ENCODE assay signal across 9 cellular contexts in the genomic region with DNA sequence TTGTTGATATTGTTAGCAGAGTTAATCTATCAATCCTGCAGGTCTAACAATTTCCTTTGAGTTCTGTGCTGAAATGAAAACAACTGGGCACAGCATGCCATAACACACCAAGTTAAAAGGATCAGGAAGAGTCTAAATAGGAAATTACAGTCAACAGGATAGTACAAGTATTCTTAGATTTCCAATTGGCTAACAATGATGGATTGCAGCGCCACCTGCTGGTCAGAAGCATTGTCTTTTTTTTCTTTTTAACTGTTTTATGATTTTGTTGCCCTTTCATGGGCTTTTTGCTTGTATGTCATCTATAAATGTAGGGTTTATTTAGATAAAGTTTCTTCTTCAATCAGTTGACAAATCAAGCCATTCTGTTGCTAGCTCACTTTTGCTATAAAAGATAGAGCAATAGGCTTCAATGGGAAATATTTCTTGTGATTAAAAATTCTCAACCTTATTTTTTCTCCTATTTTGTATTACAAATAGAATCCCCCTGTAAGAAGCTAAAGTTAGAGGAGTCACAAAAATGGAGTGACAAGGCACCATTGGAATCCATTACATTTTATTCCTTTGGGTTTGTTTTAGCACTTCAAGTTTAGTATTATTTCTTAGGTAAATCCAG. TPM values are rescaled to one million over a fixed set of nuclear protein-coding genes. Genes with fewer than 3 reads are reported as not detected.
A peak's percentile ranks its signal among the peaks of the same experiment; 100 is the strongest.
DNase-seq lines count a peak whose midpoint lies in the region; ATAC-seq, FAIRE-seq and TF ChIP-seq lines count a peak whose summit lies in the region.
"Had no signal": no experiment of that assay in that cellular context is flagged by ENCODE, and none has a peak within 500 bp of the region (broad histone marks: within the 10 kb centered on the region; RNA-seq: fewer than 3 reads in every experiment).

No MANE protein-coding gene starts in this region.

- peak; percentile 83 for TF ChIP-seq CTCF in CD4-positive, alpha-beta T cell (IDR thresholded peaks at IDR 0.05)
- TF ChIP-seq CTCF in endothelial cell of umbilical vein (IDR thresholded peaks at IDR 0.05; ENCODE audit: extremely low read depth in 1 of 2, insufficient read depth in 1 of 2, low read depth in 1 of 2, low read length in 2 of 2) (peak; percentile 49 to 58), neural crest cell (conservative IDR thresholded peaks at IDR 0.05) (peak; percentile 97), type B pancreatic cell (conservative IDR thresholded peaks at IDR 0.05) (peak; percentile 96)

- no peaks in the 10 kb centered on the region for H3K4me1 Mint-ChIP-seq in CD4-positive, alpha-beta T cell (ENCODE audit: low read depth)
- H3K4me1 Mint-ChIP-seq in neural crest cell (no peaks in the 10 kb centered on the region), type B pancreatic cell (ENCODE audit: unreplicated experiment) (no peaks in the 10 kb centered on the region)

- no peaks in the 10 kb centered on the region for H3K9me3 Mint-ChIP-seq in CD4-positive, alpha-beta T cell
- H3K9me3 Mint-ChIP-seq in neural crest cell (peaks cover 7% of the 10 kb centered on the region), type B pancreatic cell (no peaks in the 10 kb centered on the region)

- H3K9ac ChIP-seq in endothelial cell of umbilical vein (replicated peaks; ENCODE audit: extremely low read depth, insufficient read depth, low read length) = no peak overlapping the region

- H4K20me1 ChIP-seq in endothelial cell of umbilical vein (replicated peaks; ENCODE audit: control insufficient read depth, extremely low read depth, insufficient read depth, low read length) = no peaks in the 10 kb centered on the region

- no peak for TF ChIP-seq POLR2A in endothelial cell of umbilical vein (IDR thresholded peaks at IDR 0.05; ENCODE audit: low read depth, low read length)

- no peaks in the 10 kb centered on the region for H3K36me3 ChIP-seq in endothelial cell of umbilical vein (ENCODE audit: control insufficient read depth in 2 of 2, extremely low read depth in 1 of 2, insufficient read depth in 2 of 2, low read length in 2 of 2)
- H3K36me3 ChIP-seq: SJSA1 had no signal

- intact Hi-C loops in CD4-positive, alpha-beta T cell (cut with DNase I, micrococcal nuclease) = loop anchor here (2.0 to 5.0 kb wide), 2 partner anchors 1342 to 1481 kb away; partner anchors contain the start of gene STAM2 (in 2 of the 2)
- intact Hi-C loops in endothelial cell of umbilical vein (cut with micrococcal nuclease) = loop anchor here (1.0 to 10.0 kb wide), 4 partner anchors 594 to 1345 kb away; partner anchors contain the start of gene STAM2

- no peaks in the 10 kb centered on the region for H3K36me3 Mint-ChIP-seq in CD4-positive, alpha-beta T cell (ENCODE audit: low read depth)
- H3K36me3 Mint-ChIP-seq in neural crest cell (ENCODE audit: low read depth) = peaks cover 6% of the 10 kb centered on the region
- no peaks in the 10 kb centered on the region for H3K36me3 Mint-ChIP-seq in type B pancreatic cell

- CTCF ChIA-PET in CD4-positive, alpha-beta T cell (lab: Charles Lee) = interaction anchor here (1.4 kb wide), 1 partner anchor 13 kb away, joined by 4 read pairs; no protein-coding TSS in a partner anchor
- CTCF ChIA-PET in endothelial cell of umbilical vein (lab: Charles Lee) = no interaction called here

- peak; percentile 80 for FAIRE-seq in endothelial cell of umbilical vein (lab: Jason Lieb, UNC)

- dilution Hi-C loops in endothelial cell of umbilical vein (cut with MboI; ENCODE audit: extremely low pct_ligation_motif_present, low sequenced_read_pairs) = no loop called here

- no peaks in the 10 kb centered on the region for H3K27me3 ChIP-seq in CD4-positive, alpha-beta T cell (ENCODE audit: control insufficient read depth, insufficient read depth, low read length)
- H3K27me3 ChIP-seq in endothelial cell of umbilical vein (ENCODE audit: control insufficient read depth in 2 of 2, insufficient read depth in 2 of 2, low read length in 2 of 2) = no peaks in the 10 kb centered on the region
- H3K27me3 ChIP-seq: SJSA1 had no signal

- no peaks in the 10 kb centered on the region for H3K79me2 ChIP-seq in endothelial cell of umbilical vein (ENCODE audit: control insufficient read depth, insufficient read depth, low read length)

- no peak overlapping the region for H3K27ac ChIP-seq in CD4-positive, alpha-beta T cell (ENCODE audit: low read depth, low read length)
- no peak overlapping the region for H3K27ac ChIP-seq in endothelial cell of umbilical vein (ENCODE audit: insufficient read depth, low read depth, low read length)
- H3K27ac ChIP-seq: SJSA1 had no signal

- ATAC-seq in CD4-positive, alpha-beta T cell (ENCODE audit: poor library complexity) = no peak
- peak; percentile 77 for ATAC-seq in GM21360 (IDR thresholded peaks at IDR 0.05; ENCODE audit: unreplicated experiment)
- no peak for ATAC-seq in GM19463 (IDR thresholded peaks at IDR 0.05; ENCODE audit: unreplicated experiment)

- no peak overlapping the region for H3K4me3 Mint-ChIP-seq in CD4-positive, alpha-beta T cell
- H3K4me3 Mint-ChIP-seq in neural crest cell (no peak overlapping the region), type B pancreatic cell (no peak overlapping the region)

- H3K9me3 ChIP-seq in CD4-positive, alpha-beta T cell (ENCODE audit: control insufficient read depth, low read length) = no peaks in the 10 kb centered on the region
- no peaks in the 10 kb centered on the region for H3K9me3 ChIP-seq in endothelial cell of umbilical vein (replicated peaks; ENCODE audit: control insufficient read depth, insufficient read depth, low read length)
- H3K9me3 ChIP-seq: SJSA1 had no signal

- peaks cover 5% of the 10 kb centered on the region for H3K27me3 Mint-ChIP-seq in CD4-positive, alpha-beta T cell
- no peaks in the 10 kb centered on the region for H3K27me3 Mint-ChIP-seq in neural crest cell (ENCODE audit: low read depth)
- H3K27me3 Mint-ChIP-seq in type B pancreatic cell = no peaks in the 10 kb centered on the region

- POLR2A ChIA-PET in CD4-positive, alpha-beta T cell (lab: Charles Lee) = no interaction called here
- POLR2A ChIA-PET in endothelial cell of umbilical vein (lab: Charles Lee) = no interaction called here

- no peaks in the 10 kb centered on the region for H3K4me1 ChIP-seq in endothelial cell of umbilical vein (ENCODE audit: control insufficient read depth, extremely low read depth, insufficient read depth, low read length)
- H3K4me1 ChIP-seq: SJSA1 had no signal

- no peak overlapping the region for H3K4me3 ChIP-seq in endothelial cell of umbilical vein (replicated peaks in 1 of 3; ENCODE audit: insufficient read depth in 1 of 3, low read depth in 1 of 3, low read length in 3 of 3)
- H3K4me3 ChIP-seq: SJSA1 had no signal

- H3K4me2 ChIP-seq in endothelial cell of umbilical vein (ENCODE audit: insufficient read depth, low read length) = no peak overlapping the region

- peak in 8 of 10 experiments; percentile 7 to 49 (median 18) for DNase-seq in CD4-positive, alpha-beta T cell
- DNase-seq in NCI-H2196 (lab: John Stamatoyannopoulos, UW; ENCODE audit: unreplicated experiment) (peak; percentile 62), endothelial cell of umbilical vein (ENCODE audit: low read depth, low spot score) (peak; percentile 48), neural crest cell (ENCODE audit: low read depth, low spot score) (peak; percentile 72), type B pancreatic cell (ENCODE audit: extremely low spot score, unreplicated experiment) (no peak)
- peak; percentile 67 to 70 for DNase-seq in activated CD4-positive, alpha-beta T cell treated with anti-CD3 and anti-CD28 coated beads, Interleukin-2, amount 50 U/mL, for 48 hours

- H2AFZ ChIP-seq in endothelial cell of umbilical vein (ENCODE audit: low read depth, low read length) = no peak overlapping the region

- H3K27ac Mint-ChIP-seq in CD4-positive, alpha-beta T cell = no peak overlapping the region
- H3K27ac Mint-ChIP-seq in neural crest cell (ENCODE audit: unreplicated experiment) (no peak overlapping the region), type B pancreatic cell (no peak overlapping the region)

- H3K9me1 ChIP-seq in endothelial cell of umbilical vein (replicated peaks; ENCODE audit: control insufficient read depth, extremely low read depth, insufficient read depth, low read length) = no peaks in the 10 kb centered on the region

- no TSS peak for BruUV-seq in endothelial cell of umbilical vein (replicated peaks; lab: Mats Ljungman, UMichigan)

TF ChIP-seq in endothelial cell of umbilical vein, 7 proteins besides CTCF, POLR2A, EP300 and RAD21:
- TF ChIP-seq MAX (IDR thresholded peaks at IDR 0.05; ENCODE audit: insufficient read depth, insufficient read length) = no peak
- no peak for TF ChIP-seq GATA2 (IDR thresholded peaks at IDR 0.05; ENCODE audit: insufficient read depth, insufficient read length, low read depth, low read length)

RNA-seq across cellular contexts. Expression of gene RPRM, which starts 40.8 kb away (rescaled TPM):
- not detected for total RNA-seq in CD4-positive, alpha-beta T cell
- not detected in 2 replicates for total RNA-seq in endothelial cell of umbilical vein
- polyA plus RNA-seq in endothelial cell of umbilical vein = not detected in 2 replicates
- polyA plus RNA-seq in endothelial cell of umbilical vein (2011; cell fraction: cytosol; rRNA removed) = not detected in 2 replicates
- polyA plus RNA-seq in endothelial cell of umbilical vein (2011; cell fraction: nucleus; rRNA removed) = not detected in 2 replicates
- polyA plus RNA-seq in endothelial cell of umbilical vein (2012) = not detected in 2 replicates
- polyA minus RNA-seq in endothelial cell of umbilical vein = not detected in 2 replicates
- 1.7 TPM for polyA minus RNA-seq in endothelial cell of umbilical vein (2011; cell fraction: cytosol; rRNA and poly(A)+ RNA removed)
- polyA minus RNA-seq in endothelial cell of umbilical vein (2011; cell fraction: nucleus; rRNA and poly(A)+ RNA removed) = not detected in 2 replicates
- total RNA-seq in neural crest cell = 4.5 and 4.9 TPM in 2 replicates
- 6.0 and 7.3 TPM in 2 replicates for total RNA-seq in type B pancreatic cell (ENCODE audit: low replicate concordance)
- total RNA-seq: SJSA1 had no signal
